8 cellular contexts compared by ENCODE assay signal in genomic region chr3:27659279-27660021, GRCh38.
DNase-seq lines count a peak whose midpoint lies in the region; ATAC-seq, FAIRE-seq and TF ChIP-seq lines count a peak whose summit lies in the region.

No MANE protein-coding gene starts in this region.

- H3K9me3 Mint-ChIP-seq in neural crest cell: no peaks in the 10 kb centered on the region

- TF ChIP-seq CTCF in epithelial cell of proximal tubule (conservative IDR thresholded peaks at IDR 0.05; ENCODE audit: low read depth, low read length) (peak; percentile 95), neural crest cell (conservative IDR thresholded peaks at IDR 0.05) (peak; percentile 82)

- no peak overlapping the region for H3K4me3 ChIP-seq in epithelial cell of proximal tubule (ENCODE audit: low read depth, low read length)

- FAIRE-seq in GM12891 (lab: Jason Lieb, UNC): no peak

- ATAC-seq in HG02642 (IDR thresholded peaks at IDR 0.05; ENCODE audit: poor library complexity, unreplicated experiment): peak; percentile 82

- no peak overlapping the region for H3K4me3 Mint-ChIP-seq in neural crest cell

- H3K36me3 Mint-ChIP-seq in neural crest cell (ENCODE audit: low read depth): no peaks in the 10 kb centered on the region

- DNase-seq in ACHN (peak; percentile 72), GM12891 (ENCODE audit: insufficient read length, low spot score) (peak; percentile 28), NCI-H146 (lab: John Stamatoyannopoulos, UW) (peak; percentile 39), epithelial cell of proximal tubule (ENCODE audit: low read depth) (no peak), neural crest cell (ENCODE audit: low read depth, low spot score) (peak; percentile 43), NCI-H187 treated with DMSO at 0.1 percent for 48 hours (lab: John Stamatoyannopoulos, UW) (no peak)
- DNase-seq in activated CD4-positive, alpha-beta T cell treated with anti-CD3 and anti-CD28 coated beads, Interleukin-2, amount 50 U/mL, for 4 hours: peak; percentile 27 to 38

- in situ Hi-C loops in ACHN (cut with HindIII; ENCODE audit: low pct_ligation_motif_present, low pct_unique_long_range_greater_than_20kb, low sequenced_read_pairs): no loop called here

- no peak overlapping the region for H3K27ac Mint-ChIP-seq in neural crest cell (ENCODE audit: unreplicated experiment)

- no peak for TF ChIP-seq POLR2A in GM12891 (IDR thresholded peaks at IDR 0.05; ENCODE audit: low read depth, low read length)

- H3K4me1 Mint-ChIP-seq in neural crest cell: no peaks in the 10 kb centered on the region

- no peaks in the 10 kb centered on the region for H3K27me3 Mint-ChIP-seq in neural crest cell (ENCODE audit: low read depth)

TF ChIP-seq in GM12891, 5 proteins besides CTCF, POLR2A, EP300 and RAD21:
- TF ChIP-seq TAF1 (IDR thresholded peaks at IDR 0.05; ENCODE audit: low read depth, low read length): no peak
- TF ChIP-seq SPI1 (IDR thresholded peaks at IDR 0.05; ENCODE audit: low read depth, low read length): no peak

Comparison
In these comparisons a context has a peak if more than half of its experiments do, and no peak if none do; other contexts are left out.
1. DNase-seq: peak in ACHN (single experiment), GM12891 (single experiment), NCI-H146 (single experiment), activated CD4-positive, alpha-beta T cell treated with anti-CD3 and anti-CD28 coated beads, Interleukin-2, amount 50 U/mL, for 4 hours (2 of 2) and neural crest cell (single experiment); none in epithelial cell of proximal tubule (single experiment) and NCI-H187 treated with DMSO at 0.1 percent for 48 hours (single experiment).